1 cellular context compared by ENCODE assay signal in genomic region chr17:55723488-55723848, GRCh38.
TF ChIP-seq lines count a peak whose summit lies in the region.

No MANE protein-coding gene starts in this region.

TF ChIP-seq in K562, 482 proteins besides CTCF, POLR2A, EP300 and RAD21 (continued from another document):
- TF ChIP-seq ZNF655 (CRISPR knock-in tag; IDR thresholded peaks at IDR 0.05) (no peak), HDAC2 (IDR thresholded peaks at IDR 0.05) (0 out of 2 replicates have a peak, but pooled peaks have one; percentile 21), RBM25 (IDR thresholded peaks at IDR 0.05; ENCODE audit: low read depth, low read length, severe bottlenecking) (peak; percentile 90)
